ENCODE assay signal across 7 cellular contexts in the genomic region with DNA sequence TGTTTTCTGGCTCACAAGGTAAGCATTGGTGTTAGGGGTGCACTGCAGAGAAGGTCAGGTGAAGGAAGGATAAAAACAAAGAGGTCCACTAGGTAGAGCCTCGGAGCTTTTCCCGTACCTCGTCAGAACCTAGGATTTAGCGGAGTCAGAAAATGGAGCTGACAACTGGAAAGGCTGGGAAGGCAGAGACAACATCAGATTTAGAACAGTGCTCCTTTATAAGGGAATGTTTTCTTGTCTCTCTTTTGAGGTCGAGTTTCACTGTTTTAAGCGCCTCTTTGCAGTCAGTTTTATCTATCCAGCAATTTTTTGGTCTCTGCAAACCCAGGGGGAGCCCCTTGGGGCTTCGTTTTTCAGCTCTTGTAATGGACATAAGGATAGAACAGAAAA.
DNase-seq lines count a peak whose midpoint lies in the region; FAIRE-seq lines count a peak whose summit lies in the region.

No MANE protein-coding gene starts in this region.

- DNase-seq in Jurkat, Clone E6-1 (ENCODE audit: low read depth, low spot score): no peak
- DNase-seq in frontal cortex (ENCODE audit: low spot score in 2 of 2) (no peak), dedifferentiated amniotic fluid mesenchymal stem cell (ENCODE audit: extremely low spot score) (no peak), AML-193 (lab: John Stamatoyannopoulos, UW) (no peak)

- no peak for FAIRE-seq in frontal cortex (lab: Jason Lieb, UNC)

- H3K9me3 ChIP-seq in iPS-20b (ENCODE audit: insufficient read depth, low read depth, low read length): no peaks in the 10 kb centered on the region
- no peaks in the 10 kb centered on the region for H3K9me3 ChIP-seq in subcutaneous abdominal adipose tissue (ENCODE audit: control insufficient read depth in 5 of 5, low read length in 5 of 5)

- H3K27ac ChIP-seq in angular gyrus (ENCODE audit: low read depth, low read length) (peak overlapping the region; percentile 86), iPS-20b (ENCODE audit: low read length) (peak overlapping the region; percentile 82), subcutaneous abdominal adipose tissue (ENCODE audit: low read depth, low read length) (peak overlapping the region; percentile 86)

- H3K27me3 ChIP-seq in iPS-20b (ENCODE audit: insufficient read depth, low read length) (no peaks in the 10 kb centered on the region), subcutaneous abdominal adipose tissue (ENCODE audit: control insufficient read depth in 5 of 5, insufficient read depth in 4 of 5, low read length in 5 of 5) (no peaks in the 10 kb centered on the region)

- peaks cover 35% of the 10 kb centered on the region for H3K4me1 ChIP-seq in iPS-20b (ENCODE audit: insufficient read depth, low read length)
- peaks cover 6 to 39% (median 23%) of the 10 kb centered on the region in 5 donors for H3K4me1 ChIP-seq in subcutaneous abdominal adipose tissue (ENCODE audit: control insufficient read depth in 5 of 5, insufficient read depth in 5 of 5, low read length in 5 of 5)

- H3K36me3 ChIP-seq in iPS-20b (ENCODE audit: insufficient read depth, low read depth, low read length): 0 out of 2 replicates have a peak, but pooled peaks cover 4% of the 10 kb centered on the region
- H3K36me3 ChIP-seq in subcutaneous abdominal adipose tissue (ENCODE audit: control insufficient read depth in 5 of 5, insufficient read depth in 5 of 5, low read length in 5 of 5): peaks cover 0 to 12% (median 3%) of the 10 kb centered on the region in 5 donors

- H3K4me3 ChIP-seq in Jurkat, Clone E6-1 (ENCODE audit: low read length): peak overlapping the region; percentile 41
- H3K4me3 ChIP-seq in iPS-20b (ENCODE audit: low read length): peak overlapping the region; percentile 46
- H3K4me3 ChIP-seq in subcutaneous abdominal adipose tissue (ENCODE audit: low read depth in 1 of 5, low read length in 5 of 5): peak overlapping the region; percentile 60 to 83 (median 74)

- H3K9ac ChIP-seq in iPS-20b (ENCODE audit: low read depth, low read length) (peak overlapping the region; percentile 77; the same call in 1 of the 2 replicates), subcutaneous abdominal adipose tissue (ENCODE audit: low read length in 5 of 5) (peak overlapping the region; percentile 62 to 85 (median 75))
